ENCODE assay signal across 11 cellular contexts in genomic region chr3:172280406-172281051, GRCh38.
A peak's percentile ranks its signal among the peaks of the same experiment; 100 is the strongest.
DNase-seq lines count a peak whose midpoint lies in the region; ATAC-seq, FAIRE-seq and TF ChIP-seq lines count a peak whose summit lies in the region.
"Had no signal": no experiment of that assay in that cellular context is flagged by ENCODE, and none has a peak within 500 bp of the region (broad histone marks: within the 10 kb centered on the region; RNA-seq: fewer than 3 reads in every experiment).

No MANE protein-coding gene starts in this region.

- peaks cover 5% of the 10 kb centered on the region for H3K4me1 Mint-ChIP-seq in activated T-helper 2 cell treated with anti-CD3 and anti-CD28 coated beads, Interferon-gamma antibody, Interleukin-2, Interleukin-4, amounts not matched to agents 10 μg/mL and 5 μg/mL and 100 μg/mL, durations not matched to agents 14 hours and 24 hours and 36 hours (ENCODE audit: low read depth)
- H3K4me1 Mint-ChIP-seq in activated naive CD4-positive, alpha-beta T cell treated with anti-CD3 and anti-CD28 coated beads, Interleukin-2, amount 10 ng/mL, durations not matched to agents 7 days and 5 days = no peaks in the 10 kb centered on the region

- H3K36me3 ChIP-seq in HEK293 (ENCODE audit: control insufficient read depth in 2 of 2, insufficient read depth in 1 of 2, low read length in 2 of 2) = no peaks in the 10 kb centered on the region

- H3K4me1 ChIP-seq in HEK293 (ENCODE audit: control insufficient read depth, insufficient read depth, low read length) = no peaks in the 10 kb centered on the region
- H3K4me1 ChIP-seq in foreskin keratinocyte = peaks cover 6% of the 10 kb centered on the region

- peak; percentile 77 for ATAC-seq in foreskin keratinocyte
- ATAC-seq in HG03135 (IDR thresholded peaks at IDR 0.05; ENCODE audit: unreplicated experiment) = no peak
- ATAC-seq: activated T-cell treated with anti-CD3 and anti-CD28 coated beads, Interleukin-2, amount 50 U/mL, for 72 hours had no signal

- no peaks in the 10 kb centered on the region for H3K9me3 ChIP-seq in HEK293 (ENCODE audit: control insufficient read depth, insufficient read depth, low read depth, low read length)

- no peak overlapping the region for H3K4me3 Mint-ChIP-seq in activated T-helper 2 cell treated with anti-CD3 and anti-CD28 coated beads, Interferon-gamma antibody, Interleukin-2, Interleukin-4, amounts not matched to agents 10 μg/mL and 5 μg/mL and 100 μg/mL, durations not matched to agents 14 hours and 24 hours and 36 hours (ENCODE audit: low read depth)
- no peak overlapping the region for H3K4me3 Mint-ChIP-seq in activated naive CD4-positive, alpha-beta T cell treated with anti-CD3 and anti-CD28 coated beads, Interleukin-2, amount 10 ng/mL, durations not matched to agents 7 days and 5 days
- H3K4me3 Mint-ChIP-seq: activated T-cell treated with anti-CD3 and anti-CD28 coated beads, Interleukin-2, amount 50 U/mL, for 72 hours had no signal

- POLR2A ChIA-PET in HEK293 (lab: Yijun Ruan, JAX) = no interaction called here

- H3K27me3 ChIP-seq in foreskin keratinocyte = no peaks in the 10 kb centered on the region

- no peak for TF ChIP-seq CTCF in HEK293 (tag by site-specific recombination; IDR thresholded peaks at IDR 0.05)
- TF ChIP-seq CTCF in foreskin keratinocyte (conservative IDR thresholded peaks at IDR 0.05) = no peak

- H3K27ac ChIP-seq in HEK293 (ENCODE audit: extremely low read depth, low read depth, low read length) (no peak overlapping the region), foreskin keratinocyte (no peak overlapping the region)

- H3K27me3 Mint-ChIP-seq in activated T-helper 2 cell treated with anti-CD3 and anti-CD28 coated beads, Interferon-gamma antibody, Interleukin-2, Interleukin-4, amounts not matched to agents 10 μg/mL and 5 μg/mL and 100 μg/mL, durations not matched to agents 14 hours and 24 hours and 36 hours (ENCODE audit: low read depth) = no peaks in the 10 kb centered on the region
- H3K27me3 Mint-ChIP-seq in activated naive CD4-positive, alpha-beta T cell treated with anti-CD3 and anti-CD28 coated beads, Interleukin-2, amount 10 ng/mL, durations not matched to agents 7 days and 5 days = no peaks in the 10 kb centered on the region

- peaks cover 7% of the 10 kb centered on the region for H3K36me3 Mint-ChIP-seq in activated T-helper 2 cell treated with anti-CD3 and anti-CD28 coated beads, Interferon-gamma antibody, Interleukin-2, Interleukin-4, amounts not matched to agents 10 μg/mL and 5 μg/mL and 100 μg/mL, durations not matched to agents 14 hours and 24 hours and 36 hours (ENCODE audit: low read depth)
- H3K36me3 Mint-ChIP-seq in activated naive CD4-positive, alpha-beta T cell treated with anti-CD3 and anti-CD28 coated beads, Interleukin-2, amount 10 ng/mL, durations not matched to agents 7 days and 5 days = no peaks in the 10 kb centered on the region

- H3K27ac Mint-ChIP-seq in activated T-helper 2 cell treated with anti-CD3 and anti-CD28 coated beads, Interferon-gamma antibody, Interleukin-2, Interleukin-4, amounts not matched to agents 10 μg/mL and 5 μg/mL and 100 μg/mL, durations not matched to agents 14 hours and 24 hours and 36 hours = peak overlapping the region; percentile 6
- no peak overlapping the region for H3K27ac Mint-ChIP-seq in activated naive CD4-positive, alpha-beta T cell treated with anti-CD3 and anti-CD28 coated beads, Interleukin-2, amount 10 ng/mL, durations not matched to agents 7 days and 5 days
- H3K27ac Mint-ChIP-seq: activated T-cell treated with anti-CD3 and anti-CD28 coated beads, Interleukin-2, amount 50 U/mL, for 72 hours had no signal

- intact Hi-C loops in activated T-helper 2 cell treated with anti-CD3 and anti-CD28 coated beads, Interferon-gamma antibody, Interleukin-2, Interleukin-4, amounts not matched to agents 10 μg/mL and 5 μg/mL and 100 μg/mL, durations not matched to agents 14 hours and 24 hours and 36 hours (cut with micrococcal nuclease) = no loop called here

- no peak for DNase-seq in activated T-helper 2 cell treated with anti-CD3 and anti-CD28 coated beads, Interferon-gamma antibody, Interleukin-2, Interleukin-4, amounts not matched to agents 10 μg/mL and 5 μg/mL and 100 μg/mL, durations not matched to agents 14 hours and 24 hours and 36 hours (ENCODE audit: low spot score)
- DNase-seq in foreskin keratinocyte (peak; percentile 58 to 85), skeletal muscle cell (ENCODE audit: low read depth) (peak; percentile 31), GM12892 (ENCODE audit: insufficient read length) (no peak)
- no peak for DNase-seq in activated CD4-positive, alpha-beta T cell treated with anti-CD3 and anti-CD28 coated beads for 48 hours
- DNase-seq in activated naive CD4-positive, alpha-beta T cell treated with anti-CD3 and anti-CD28 coated beads, Interleukin-2, amount 10 ng/mL, durations not matched to agents 7 days and 5 days = no peak
- DNase-seq: activated T-cell treated with anti-CD3 and anti-CD28 coated beads, Interleukin-2, amount 50 U/mL, for 72 hours; Kasumi-1; NCI-H526 had no signal

- no peaks in the 10 kb centered on the region for H3K9me3 Mint-ChIP-seq in activated T-helper 2 cell treated with anti-CD3 and anti-CD28 coated beads, Interferon-gamma antibody, Interleukin-2, Interleukin-4, amounts not matched to agents 10 μg/mL and 5 μg/mL and 100 μg/mL, durations not matched to agents 14 hours and 24 hours and 36 hours
- H3K9me3 Mint-ChIP-seq in activated naive CD4-positive, alpha-beta T cell treated with anti-CD3 and anti-CD28 coated beads, Interleukin-2, amount 10 ng/mL, durations not matched to agents 7 days and 5 days = no peaks in the 10 kb centered on the region
- H3K9me3 Mint-ChIP-seq: activated T-cell treated with anti-CD3 and anti-CD28 coated beads, Interleukin-2, amount 50 U/mL, for 72 hours had no signal

- no peak for FAIRE-seq in GM12892 (lab: Jason Lieb, UNC)

- TF ChIP-seq POLR2A in GM12892 (IDR thresholded peaks at IDR 0.05; ENCODE audit: low read depth, low read length) = no peak

- H3K4me3 ChIP-seq in HEK293 (ENCODE audit: low read depth, low read length) (no peak overlapping the region), skeletal muscle cell (ENCODE audit: low read depth, low read length) (no peak overlapping the region)

- CTCF ChIA-PET in HEK293 (lab: Yijun Ruan, JAX) = interaction anchor here (0.7 to 1.3 kb wide), 2 partner anchors 77 to 505 kb away, joined by 3 read pairs; no protein-coding TSS in a partner anchor
- CTCF ChIA-PET in activated naive CD4-positive, alpha-beta T cell treated with anti-CD3 and anti-CD28 coated beads, Interleukin-2, amount 10 ng/mL, durations not matched to agents 7 days and 5 days (lab: Charles Lee) = interaction anchor here (0.6 to 1.3 kb wide), 3 partner anchors 52 to 826 kb away, joined by 3 to 5 read pairs (median 4); no protein-coding TSS in a partner anchor

TF ChIP-seq in HEK293, 187 proteins besides CTCF, POLR2A, EP300 and RAD21:
- TF ChIP-seq ZNF692 (tag by site-specific recombination; IDR thresholded peaks at IDR 0.05) = no peak
- TF ChIP-seq ZNF335 (tag by site-specific recombination; conservative IDR thresholded peaks at IDR 0.05) = no peak
- peak; percentile 94 for TF ChIP-seq ZNF362 (tag by site-specific recombination; IDR thresholded peaks at IDR 0.05)
- no peak for TF ChIP-seq ZNF660 (tag by site-specific recombination; IDR thresholded peaks at IDR 0.05)
- no peak for TF ChIP-seq ZNF157 (tag by site-specific recombination; IDR thresholded peaks at IDR 0.05)
- no peak for TF ChIP-seq ZNF501 (tag by site-specific recombination; IDR thresholded peaks at IDR 0.05)
- TF ChIP-seq MYNN (tag by site-specific recombination; IDR thresholded peaks at IDR 0.05; ENCODE audit: borderline replicate concordance) = no peak
- no peak for TF ChIP-seq ZNF221 (tag by site-specific recombination; IDR thresholded peaks at IDR 0.05; ENCODE audit: borderline replicate concordance)
- no peak for TF ChIP-seq ZNF747 (tag by site-specific recombination; IDR thresholded peaks at IDR 0.05)
- TF ChIP-seq ZBTB7A (tag by site-specific recombination; IDR thresholded peaks at IDR 0.05; ENCODE audit: low read depth) = no peak
- TF ChIP-seq MEIS1 (CRISPR knock-in tag; IDR thresholded peaks at IDR 0.05; ENCODE audit: borderline replicate concordance) = no peak
- 0 out of 2 replicates have a peak, but pooled peaks have one; percentile 17 for TF ChIP-seq ZNF629 (tag by site-specific recombination; IDR thresholded peaks at IDR 0.05)

Comparison
In these comparisons a context has a peak if more than half of its experiments do, and no peak if none do; other contexts are left out.
1. DNase-seq: peak in foreskin keratinocyte (2 of 2) and skeletal muscle cell (single experiment); none in activated T-helper 2 cell treated with anti-CD3 and anti-CD28 coated beads, Interferon-gamma antibody, Interleukin-2, Interleukin-4, amounts not matched to agents 10 μg/mL and 5 μg/mL and 100 μg/mL, durations not matched to agents 14 hours and 24 hours and 36 hours (single experiment), GM12892 (single experiment), activated CD4-positive, alpha-beta T cell treated with anti-CD3 and anti-CD28 coated beads for 48 hours (single experiment) and activated naive CD4-positive, alpha-beta T cell treated with anti-CD3 and anti-CD28 coated beads, Interleukin-2, amount 10 ng/mL, durations not matched to agents 7 days and 5 days (single experiment).